In genomic region chr3:50192689-50193141, GRCh38 we compare ENCODE assay signal across 9 cellular contexts. TPM values are rescaled to one million over a fixed set of nuclear protein-coding genes. Genes with fewer than 3 reads are reported as not detected.
DNase-seq lines count a peak whose midpoint lies in the region; ATAC-seq and FAIRE-seq lines count a peak whose summit lies in the region.
"Had no signal": no experiment of that assay in that cellular context is flagged by ENCODE, and none has a peak within 500 bp of the region (broad histone marks: within the 10 kb centered on the region; RNA-seq: fewer than 3 reads in every experiment).

No MANE protein-coding gene starts in this region.

- FAIRE-seq in urothelium cell line (lab: Jason Lieb, UNC): no peak
- FAIRE-seq: TTC549 had no signal

- DNase-seq in COLO668 (lab: John Stamatoyannopoulos, UW; ENCODE audit: unreplicated experiment): peak; percentile 55
- peak; percentile 88 for DNase-seq in HuH-7.5 (ENCODE audit: low spot score)
- DNase-seq in SK-N-DZ (ENCODE audit: low spot score): peak; percentile 68
- peak; percentile 64 to 85 (median 80) for DNase-seq in activated naive CD4-positive, alpha-beta T cell (lab: John Stamatoyannopoulos, UW)
- peak; percentile 63 for DNase-seq in glomerular visceral epithelial cell (ENCODE audit: extremely low spot score)
- DNase-seq in pons (ENCODE audit: low spot score): peak; percentile 49
- DNase-seq in urothelium cell line (ENCODE audit: low spot score): peak; percentile 75

- ATAC-seq in HG03457 (IDR thresholded peaks at IDR 0.05; ENCODE audit: unreplicated experiment): no peak

RNA-seq across cellular contexts. Expression of gene GNAT1, which starts 1.3 kb away (rescaled TPM):
- polyA plus RNA-seq in SK-N-DZ (2014; cell fraction: cytosol; rRNA removed): 0.20 TPM in 1 of 2 replicates, not detected in the other
- polyA plus RNA-seq in SK-N-DZ (2014; cell fraction: nucleus; rRNA removed): not detected in 2 replicates

RNA-seq across cellular contexts. Expression of gene SLC38A3, which starts 12.4 kb away (rescaled TPM):
- polyA plus RNA-seq in SK-N-DZ (2014; cell fraction: cytosol; rRNA removed): 0.03 and 0.39 TPM in 2 replicates
- polyA plus RNA-seq in SK-N-DZ (2014; cell fraction: nucleus; rRNA removed): 0.22 and 1.5 TPM in 2 replicates

RNA-seq across cellular contexts. Expression of gene SEMA3F, which starts 37.6 kb away (rescaled TPM):
- 9.8 and 12.1 TPM in 2 replicates for polyA plus RNA-seq in SK-N-DZ (2014; cell fraction: cytosol; rRNA removed)
- polyA plus RNA-seq in SK-N-DZ (2014; cell fraction: nucleus; rRNA removed): 17.6 and 21.8 TPM in 2 replicates

RNA-seq across cellular contexts. Expression of gene GNAI2, which starts 43.3 kb away (rescaled TPM):
- polyA plus RNA-seq in SK-N-DZ (2014; cell fraction: cytosol; rRNA removed): 52.3 and 58.3 TPM in 2 replicates
- polyA plus RNA-seq in SK-N-DZ (2014; cell fraction: nucleus; rRNA removed): 39.3 and 43.2 TPM in 2 replicates
